Comparison of ENCODE assay signal across 19 cellular contexts in genomic region chr15:67732994-67733393, GRCh38.
DNase-seq lines count a peak whose midpoint lies in the region; TF ChIP-seq lines count a peak whose summit lies in the region.
"Had no signal": no experiment of that assay in that cellular context is flagged by ENCODE, and none has a peak within 500 bp of the region (broad histone marks: within the 10 kb centered on the region; RNA-seq: fewer than 3 reads in every experiment).

No MANE protein-coding gene starts in this region.

- H3K9me3 ChIP-seq in HEK293 (ENCODE audit: control insufficient read depth, insufficient read depth, low read depth, low read length) (no peaks in the 10 kb centered on the region), neural progenitor cell (ENCODE audit: low read depth) (no peaks in the 10 kb centered on the region), colonic mucosa (no peaks in the 10 kb centered on the region)
- H3K9me3 ChIP-seq: BLaER1 treated with 17β-estradiol and CSF1 and Interleukin-3, amounts not matched to agents 10 nM and 100 nM; Caco-2 had no signal

- peak overlapping the region; percentile 28 for H3K9ac ChIP-seq in neural progenitor cell
- H3K9ac ChIP-seq in colonic mucosa (ENCODE audit: low read depth in 2 of 2, low read length in 2 of 2) = no peak overlapping the region
- H3K9ac ChIP-seq: BLaER1 treated with 17β-estradiol and CSF1 and Interleukin-3, amounts not matched to agents 10 nM and 100 nM had no signal

- no peaks in the 10 kb centered on the region for H3K36me3 ChIP-seq in HEK293 (ENCODE audit: control insufficient read depth in 2 of 2, insufficient read depth in 1 of 2, low read length in 2 of 2)
- no peaks in the 10 kb centered on the region for H3K36me3 ChIP-seq in neural progenitor cell
- H3K36me3 ChIP-seq in colonic mucosa = no peaks in the 10 kb centered on the region

- DNase-seq in neural progenitor cell (ENCODE audit: low spot score) = no peak
- DNase-seq in AG20443 (ENCODE audit: low spot score) = no peak
- no peak for DNase-seq in NCI-H345 (lab: John Stamatoyannopoulos, UW)
- DNase-seq in activated CD4-positive, alpha-beta T cell treated with anti-CD3 and anti-CD28 coated beads for 1 hour = no peak
- DNase-seq in colonic mucosa = no peak
- DNase-seq: 8988T; ACHN; AML-193; Caco-2; Calu3; CD4-positive, alpha-beta T cell; CD8-positive, alpha-beta T cell; DMS79 treated with DMSO at 0.1 percent for 48 hours; GF-D8 had no signal

- H3K4me3 ChIP-seq in HEK293 (ENCODE audit: low read depth, low read length) (no peak overlapping the region), neural progenitor cell (no peak overlapping the region), colonic mucosa (no peak overlapping the region)
- H3K4me3 ChIP-seq: BLaER1 treated with 17β-estradiol and CSF1 and Interleukin-3, amounts not matched to agents 10 nM and 100 nM had no signal

- intact Hi-C loops in colonic mucosa (cut with DNase I) = no loop called here

- H3K27me3 ChIP-seq in neural progenitor cell = no peaks in the 10 kb centered on the region
- H3K27me3 ChIP-seq in colonic mucosa = no peaks in the 10 kb centered on the region
- H3K27me3 ChIP-seq: BLaER1 treated with 17β-estradiol and CSF1 and Interleukin-3, amounts not matched to agents 10 nM and 100 nM had no signal

- H3K4me1 Mint-ChIP-seq in brain (peaks cover 49% of the 10 kb centered on the region), neural progenitor cell (peaks cover 16% of the 10 kb centered on the region)

- CTCF ChIA-PET in HEK293 (lab: Yijun Ruan, JAX) = interaction anchor here (0.6 kb wide), 1 partner anchor 84 kb away, joined by 3 read pairs; no protein-coding TSS in a partner anchor

- H3K4me1 ChIP-seq in HEK293 (ENCODE audit: control insufficient read depth, insufficient read depth, low read length) (peaks cover 21% of the 10 kb centered on the region; the same call in 1 of the 2 replicates), neural progenitor cell (peaks cover 24% of the 10 kb centered on the region), colonic mucosa (no peaks in the 10 kb centered on the region)
- H3K4me1 ChIP-seq: Caco-2 had no signal

- H3K4me3 Mint-ChIP-seq in brain (peak overlapping the region in 3 of 5 experiments; percentile 7 to 57 (median 34)), neural progenitor cell (no peak overlapping the region)
- H3K4me3 Mint-ChIP-seq: B cell; CD4-positive, alpha-beta T cell; CD8-positive, alpha-beta T cell had no signal

- H3K27ac ChIP-seq in HEK293 (ENCODE audit: extremely low read depth, low read depth, low read length) (no peak overlapping the region), neural progenitor cell (no peak overlapping the region), colonic mucosa (no peak overlapping the region)
- H3K27ac ChIP-seq: BLaER1 treated with 17β-estradiol and CSF1 and Interleukin-3, amounts not matched to agents 10 nM and 100 nM; C4-2B had no signal

- TF ChIP-seq CTCF in HEK293 (tag by site-specific recombination; IDR thresholded peaks at IDR 0.05) = no peak
- TF ChIP-seq CTCF in brain (conservative IDR thresholded peaks at IDR 0.05) = no peak
- no peak for TF ChIP-seq CTCF in neural progenitor cell (IDR thresholded peaks at IDR 0.05)
- no peak for TF ChIP-seq CTCF in colonic mucosa (IDR thresholded peaks at IDR 0.05)

- H3K27me3 Mint-ChIP-seq in brain (peaks cover 4% of the 10 kb centered on the region), neural progenitor cell (ENCODE audit: insufficient read depth, low read depth) (peaks cover 2% of the 10 kb centered on the region)
- H3K27me3 Mint-ChIP-seq: B cell; CD4-positive, alpha-beta T cell had no signal

- no peaks in the 10 kb centered on the region for H3F3A ChIP-seq in neural progenitor cell (ENCODE audit: low read depth)

- POLR2A ChIA-PET in HEK293 (lab: Yijun Ruan, JAX) = no interaction called here

- H3K27ac Mint-ChIP-seq in brain (peak overlapping the region in 2 of 5 experiments; percentile 3 to 73), neural progenitor cell (no peak overlapping the region)
- H3K27ac Mint-ChIP-seq: B cell; CD4-positive, alpha-beta T cell; CD8-positive, alpha-beta T cell had no signal

- H3K9me3 Mint-ChIP-seq in brain (no peaks in the 10 kb centered on the region), neural progenitor cell (no peaks in the 10 kb centered on the region)
- H3K9me3 Mint-ChIP-seq: CD4-positive, alpha-beta T cell; CD8-positive, alpha-beta T cell had no signal

- H2AFZ ChIP-seq in neural progenitor cell (replicated peaks) = no peak overlapping the region

- no peaks in the 10 kb centered on the region for H3K36me3 Mint-ChIP-seq in brain
- H3K36me3 Mint-ChIP-seq in neural progenitor cell = no peaks in the 10 kb centered on the region
- H3K36me3 Mint-ChIP-seq: CD8-positive, alpha-beta T cell had no signal

- no peak overlapping the region for H3K4me2 ChIP-seq in neural progenitor cell
- H3K4me2 ChIP-seq: BLaER1 treated with 17β-estradiol and CSF1 and Interleukin-3, amounts not matched to agents 10 nM and 100 nM had no signal

- H3K79me2 ChIP-seq in neural progenitor cell (ENCODE audit: low read depth) = no peaks in the 10 kb centered on the region

- no peaks in the 10 kb centered on the region for H4K20me1 ChIP-seq in neural progenitor cell (ENCODE audit: low read depth)
- H4K20me1 ChIP-seq: BLaER1 treated with 17β-estradiol and CSF1 and Interleukin-3, amounts not matched to agents 10 nM and 100 nM had no signal

TF ChIP-seq in HEK293, 187 proteins besides CTCF, POLR2A, EP300 and RAD21:
- TF ChIP-seq ZNF18 (tag by site-specific recombination; IDR thresholded peaks at IDR 0.05) (0 out of 2 replicates have a peak, but pooled peaks have one; percentile 63), ZBTB17 (tag by site-specific recombination; IDR thresholded peaks at IDR 0.05) (peak; percentile 36), PRDM6 (tag by site-specific recombination; IDR thresholded peaks at IDR 0.05) (peak; percentile 94), ZBTB8A (tag by site-specific recombination; IDR thresholded peaks at IDR 0.05) (no peak), ZNF169 (tag by site-specific recombination; IDR thresholded peaks at IDR 0.05) (no peak), IKZF3 (tag by site-specific recombination; IDR thresholded peaks at IDR 0.05) (peak; percentile 9; the same call in 1 of the 2 replicates), ZBTB44 (tag by site-specific recombination; IDR thresholded peaks at IDR 0.05) (0 out of 2 replicates have a peak, but pooled peaks have one; percentile 44)
